In the genomic region with DNA sequence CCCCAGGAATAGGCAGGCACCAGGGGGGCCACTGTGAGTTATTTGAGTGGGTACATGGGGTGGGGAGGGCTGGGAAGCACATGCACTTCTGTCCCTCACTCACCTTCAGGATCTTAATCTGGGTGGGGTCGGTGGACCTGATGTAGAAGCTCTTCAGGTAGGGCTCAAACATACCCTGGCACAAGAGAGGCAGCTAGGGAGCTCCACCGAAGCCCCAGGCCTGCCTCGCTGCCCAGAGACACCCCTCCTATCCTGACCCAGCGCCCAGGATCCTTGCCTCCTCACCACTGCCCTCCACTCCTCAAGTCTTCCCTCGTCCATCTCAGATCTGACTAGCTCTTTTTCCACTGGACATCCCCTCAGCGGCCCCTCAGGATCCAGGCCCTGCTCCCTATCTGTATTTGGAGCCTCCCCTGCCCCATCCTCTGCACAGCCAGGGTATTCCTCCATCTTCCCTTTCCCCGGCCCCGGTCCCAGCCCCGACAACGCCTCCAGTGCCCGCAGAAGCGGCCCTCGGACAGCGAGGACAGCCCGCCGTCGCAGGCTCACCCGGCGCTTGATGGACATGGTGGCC, we compare ENCODE assay signal across 1 cellular context.
TF ChIP-seq lines count a peak whose summit lies in the region.

No MANE protein-coding gene starts in this region.

TF ChIP-seq in H1, 55 proteins besides CTCF, POLR2A, EP300 and RAD21:
- TF ChIP-seq KDM1A (IDR thresholded peaks at IDR 0.05; ENCODE audit: borderline replicate concordance, low read length) = no peak
- TF ChIP-seq, protein P1, sequence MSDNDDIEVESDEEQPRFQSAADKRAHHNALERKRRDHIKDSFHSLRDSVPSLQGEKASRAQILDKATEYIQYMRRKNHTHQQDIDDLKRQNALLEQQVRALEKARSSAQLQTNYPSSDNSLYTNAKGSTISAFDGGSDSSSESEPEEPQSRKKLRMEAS (IDR thresholded peaks at IDR 0.05) = 0 out of 2 replicates have a peak, but pooled peaks have one; percentile 15
